In genomic region chr6:26568601-26569432, GRCh38 we compare ENCODE assay signal across 8 cellular contexts. TPM values are rescaled to one million over a fixed set of nuclear protein-coding genes. Genes with fewer than 3 reads are reported as not detected.
DNase-seq lines count a peak whose midpoint lies in the region; ATAC-seq, FAIRE-seq and TF ChIP-seq lines count a peak whose summit lies in the region.

No MANE protein-coding gene starts in this region.

- H3K9me3 Mint-ChIP-seq in astrocyte (ENCODE audit: unreplicated experiment) = no peaks in the 10 kb centered on the region

- H3K27me3 ChIP-seq in astrocyte (ENCODE audit: insufficient read depth, low read length) = no peaks in the 10 kb centered on the region

- H3K4me2 ChIP-seq in astrocyte (ENCODE audit: low read length) = peak overlapping the region; percentile 83

- peak; percentile 62 for FAIRE-seq in astrocyte (lab: Jason Lieb, UNC)

- no peaks in the 10 kb centered on the region for H3K4me1 ChIP-seq in astrocyte (ENCODE audit: insufficient read depth, low read length)

- no peaks in the 10 kb centered on the region for H4K20me1 ChIP-seq in astrocyte (ENCODE audit: insufficient read depth, low read length)

- no peaks in the 10 kb centered on the region for H3K36me3 Mint-ChIP-seq in astrocyte (ENCODE audit: low read depth, unreplicated experiment)

- TF ChIP-seq CTCF in GM12865 (IDR thresholded peaks at IDR 0.05; ENCODE audit: insufficient read depth, low read depth, low read length, missing control alignments) (peak; percentile 40), astrocyte (IDR thresholded peaks at IDR 0.05; ENCODE audit: insufficient read depth, low read depth, low read length) (no peak)

- H3K4me3 ChIP-seq in GM12865 (ENCODE audit: low read depth, low read length) (peak overlapping the region; percentile 79), astrocyte (ENCODE audit: insufficient read depth, low read depth, low read length) (peak overlapping the region; percentile 80)

- H3K27ac Mint-ChIP-seq in astrocyte (ENCODE audit: unreplicated experiment) = peak overlapping the region; percentile 81

- H3K36me3 ChIP-seq in astrocyte (ENCODE audit: insufficient read depth, low read length) = no peaks in the 10 kb centered on the region

- no peak overlapping the region for H3K27ac ChIP-seq in astrocyte (ENCODE audit: low read depth, low read length)

- peak; percentile 61 for ATAC-seq in HG02938 (IDR thresholded peaks at IDR 0.05; ENCODE audit: unreplicated experiment)

- peaks cover 3% of the 10 kb centered on the region for H3K4me1 Mint-ChIP-seq in astrocyte (ENCODE audit: low read depth, unreplicated experiment)

- H3K27me3 Mint-ChIP-seq in astrocyte (ENCODE audit: low read depth, unreplicated experiment) = no peaks in the 10 kb centered on the region

- DNase-seq in GM12865 (ENCODE audit: low read depth) = peak; percentile 97
- peak; percentile 81 for DNase-seq in NCI-H187 treated with DMSO at 0.1 percent for 48 hours (lab: John Stamatoyannopoulos, UW)
- peak; percentile 92 to 98 (median 94) for DNase-seq in T-helper 2 cell
- DNase-seq in astrocyte (ENCODE audit: low read depth) = peak; percentile 64
- peak; percentile 71 for DNase-seq in hepatic stellate cell (ENCODE audit: low spot score)
- DNase-seq in renal cortical epithelial cell (ENCODE audit: low read depth) = peak; percentile 90
- DNase-seq in cortex of kidney (lab: John Stamatoyannopoulos, UW) = no peak

- H3K9me3 ChIP-seq in astrocyte (ENCODE audit: insufficient read depth, low read depth, low read length) = no peaks in the 10 kb centered on the region

- H3K4me3 Mint-ChIP-seq in astrocyte (ENCODE audit: unreplicated experiment) = peak overlapping the region; percentile 96

- H3K9ac ChIP-seq in astrocyte (ENCODE audit: low read length) = peak overlapping the region; percentile 65

- peak overlapping the region; percentile 65 for H2AFZ ChIP-seq in astrocyte (ENCODE audit: low read depth, low read length)

- H3K79me2 ChIP-seq in astrocyte (ENCODE audit: insufficient read depth, low read length) = no peaks in the 10 kb centered on the region

RNA-seq across cellular contexts. Expression of gene ABT1, which starts 27.9 kb away (rescaled TPM):
- total RNA-seq in astrocyte (17.1 and 17.3 TPM in 2 replicates), renal cortical epithelial cell (9.1 and 14.6 TPM in 2 replicates)

RNA-seq across cellular contexts. Expression of gene HMGN4, which starts 30.7 kb away (rescaled TPM):
- total RNA-seq in astrocyte (46.2 and 49.4 TPM in 2 replicates), renal cortical epithelial cell (117 and 119 TPM in 2 replicates)
